In genomic region chr3:18657858-18658820, GRCh38 we compare ENCODE assay signal across 15 cellular contexts.
DNase-seq lines count a peak whose midpoint lies in the region; ATAC-seq, FAIRE-seq and TF ChIP-seq lines count a peak whose summit lies in the region.
"Had no signal": no experiment of that assay in that cellular context is flagged by ENCODE, and none has a peak within 500 bp of the region (broad histone marks: within the 10 kb centered on the region; RNA-seq: fewer than 3 reads in every experiment).

No MANE protein-coding gene starts in this region.

- peaks cover 3% of the 10 kb centered on the region for H3K36me3 Mint-ChIP-seq in activated naive CD8-positive, alpha-beta T cell

- H3K4me1 Mint-ChIP-seq in activated naive CD8-positive, alpha-beta T cell (ENCODE audit: low read depth): peaks cover 43% of the 10 kb centered on the region

- no peaks in the 10 kb centered on the region for H3K27me3 Mint-ChIP-seq in activated naive CD8-positive, alpha-beta T cell
- H3K27me3 Mint-ChIP-seq: IgD-negative memory B cell had no signal

- H3K4me2 ChIP-seq in Loucy (ENCODE audit: low read depth, low read length, poor library complexity, severe bottlenecking): peak overlapping the region; percentile 23
- no peak overlapping the region for H3K4me2 ChIP-seq in osteoblast (ENCODE audit: insufficient read depth, low read length)

- H3K36me3 ChIP-seq in Loucy (ENCODE audit: insufficient read depth, low read length) (no peaks in the 10 kb centered on the region), pancreas (no peaks in the 10 kb centered on the region), osteoblast (ENCODE audit: insufficient read depth, low read length) (no peaks in the 10 kb centered on the region)
- H3K36me3 ChIP-seq: right lobe of liver, tibial nerve had no signal

- no peaks in the 10 kb centered on the region for H3K9me3 Mint-ChIP-seq in activated naive CD8-positive, alpha-beta T cell (ENCODE audit: low read depth)

- FAIRE-seq in pancreas (lab: Jason Lieb, UNC): no peak
- FAIRE-seq: GM18507 had no signal

- H2AFZ ChIP-seq in Loucy (ENCODE audit: low read length) (no peak overlapping the region), osteoblast (ENCODE audit: low read length) (no peak overlapping the region)

- DNase-seq in activated CD4-positive, CD25-positive, alpha-beta regulatory T cell treated with anti-CD3 and anti-CD28 coated beads, Interleukin-2, amount 50 U/mL, for 72 hours: no peak
- DNase-seq in pancreas: peak in 4 of 6 donors; percentile 30 to 51 (median 38)
- no peak for DNase-seq in osteoblast (ENCODE audit: insufficient read length, low spot score, missing footprints)
- DNase-seq in NCI-H2081 (lab: John Stamatoyannopoulos, UW): no peak
- DNase-seq: ACHN, activated gamma-delta T cell, right lobe of liver had no signal

- H3K27me3 ChIP-seq in Loucy (ENCODE audit: insufficient read depth, low read length, poor library complexity, severe bottlenecking): no peaks in the 10 kb centered on the region
- no peaks in the 10 kb centered on the region for H3K27me3 ChIP-seq in pancreas
- H3K27me3 ChIP-seq in osteoblast (ENCODE audit: insufficient read depth, low read length): no peaks in the 10 kb centered on the region
- H3K27me3 ChIP-seq: right lobe of liver, tibial nerve had no signal

- H3K9ac ChIP-seq in Loucy (ENCODE audit: low read depth, low read length, poor library complexity, severe bottlenecking): no peak overlapping the region

- H3K27ac ChIP-seq in pancreas: peak overlapping the region in 1 of 4 donors; percentile 28
- H3K27ac ChIP-seq in osteoblast (ENCODE audit: low read depth, low read length): no peak overlapping the region
- H3K27ac ChIP-seq: right lobe of liver, tibial nerve had no signal

- H3K9me3 ChIP-seq in Loucy (ENCODE audit: insufficient read depth, low read depth, low read length): no peaks in the 10 kb centered on the region
- H3K9me3 ChIP-seq in pancreas: no peaks in the 10 kb centered on the region
- no peaks in the 10 kb centered on the region for H3K9me3 ChIP-seq in osteoblast (ENCODE audit: low read depth, low read length)
- H3K9me3 ChIP-seq: right lobe of liver, tibial nerve had no signal

- 35 to 43% methylated on average over 6 of the region's 6 CpGs for WGBS in pancreas, 2 donors

- H3K4me3 ChIP-seq in Loucy (ENCODE audit: low read length, poor library complexity, severe bottlenecking): no peak overlapping the region
- no peak overlapping the region for H3K4me3 ChIP-seq in pancreas
- no peak overlapping the region for H3K4me3 ChIP-seq in osteoblast (ENCODE audit: insufficient read depth, low read length)
- H3K4me3 ChIP-seq: right lobe of liver, tibial nerve had no signal

- peak overlapping the region; percentile 10 for H3K4me3 Mint-ChIP-seq in activated naive CD8-positive, alpha-beta T cell
- H3K4me3 Mint-ChIP-seq: IgD-negative memory B cell had no signal

- peak; percentile 19 to 34 for ATAC-seq in activated CD4-positive, CD25-positive, alpha-beta regulatory T cell treated with anti-CD3 and anti-CD28 coated beads, Interleukin-2, amount 50 U/mL, for 24 hours
- peak; percentile 87 to 94 (median 90) for ATAC-seq in pancreas
- no peak for ATAC-seq in GM18867 (IDR thresholded peaks at IDR 0.05; ENCODE audit: unreplicated experiment)
- ATAC-seq: Panc1 had no signal

- TF ChIP-seq CTCF in Loucy (conservative IDR thresholded peaks at IDR 0.05; ENCODE audit: low read length): no peak
- no peak for TF ChIP-seq CTCF in pancreas (IDR thresholded peaks at IDR 0.05)
- TF ChIP-seq CTCF in osteoblast (IDR thresholded peaks at IDR 0.05; ENCODE audit: extremely low read depth, low read depth, low read length): no peak

- H3K79me2 ChIP-seq in Loucy (ENCODE audit: insufficient read depth, low read length) (no peaks in the 10 kb centered on the region), osteoblast (ENCODE audit: insufficient read depth, low read length) (no peaks in the 10 kb centered on the region)

- H4K20me1 ChIP-seq in Loucy (ENCODE audit: insufficient read depth, low read length, poor library complexity, severe bottlenecking) (no peaks in the 10 kb centered on the region), osteoblast (ENCODE audit: insufficient read depth, low read length) (no peaks in the 10 kb centered on the region)

- H3K27ac Mint-ChIP-seq in activated naive CD8-positive, alpha-beta T cell: no peak overlapping the region
- H3K27ac Mint-ChIP-seq: IgD-negative memory B cell had no signal

- intact Hi-C loops in pancreas (cut with DNase I): no loop called here

- peaks cover 22% of the 10 kb centered on the region for H3K4me1 ChIP-seq in Loucy (ENCODE audit: insufficient read depth, low read length, poor library complexity, severe bottlenecking)
- peaks cover 0 to 9% (median 0%) of the 10 kb centered on the region in 3 donors for H3K4me1 ChIP-seq in pancreas
- no peaks in the 10 kb centered on the region for H3K4me1 ChIP-seq in osteoblast (ENCODE audit: insufficient read depth, low read length)
- H3K4me1 ChIP-seq: right lobe of liver, tibial nerve had no signal

- no peaks in the 10 kb centered on the region for H3K9me2 ChIP-seq in Loucy (replicated peaks; ENCODE audit: low read depth, low read length)

- H3F3A ChIP-seq in Loucy (ENCODE audit: low read depth): no peaks in the 10 kb centered on the region

Comparison
In these comparisons a context has a peak if more than half of its experiments do, and no peak if none do; other contexts are left out.
1. DNase-seq: peak in pancreas (4 of 6); none in activated CD4-positive, CD25-positive, alpha-beta regulatory T cell treated with anti-CD3 and anti-CD28 coated beads, Interleukin-2, amount 50 U/mL, for 72 hours (single experiment), osteoblast (single experiment) and NCI-H2081 (0 of 2).